Comparison of ENCODE assay signal across 17 cellular contexts in genomic region chr1:22792396-22793171, GRCh38.
"Had no signal": no experiment of that assay in that cellular context is flagged by ENCODE, and none has a peak within 500 bp of the region (broad histone marks: within the 10 kb centered on the region; RNA-seq: fewer than 3 reads in every experiment).

No MANE protein-coding gene starts in this region.

- H3K4me3 ChIP-seq: gastroesophageal sphincter, hepatocyte, left ventricle myocardium inferior, sigmoid colon had no signal

- H3K27ac Mint-ChIP-seq: activated naive CD8-positive, alpha-beta T cell; effector memory CD8-positive, alpha-beta T cell; memory B cell; T-helper 2 cell treated with Interferon-gamma antibody and Interleukin-4, amounts not matched to agents 5 μg/mL and 100 μg/mL, for 36 hours had no signal

- DNase-seq: activated CD4-positive, alpha-beta T cell treated with anti-CD3 and anti-CD28 coated beads, Interleukin-2, amount 50 U/mL, for 48 hours; activated effector memory CD4-positive, alpha-beta T cell treated with anti-CD3 and anti-CD28 coated beads, Interleukin-2, amount 50 U/mL, for 16 hours; activated T-cell treated with anti-CD3 and anti-CD28 coated beads, Interleukin-2, amount 50 U/mL, for 4 hours; amygdala; effector memory CD8-positive, alpha-beta T cell; left ventricle myocardium inferior; sigmoid colon; stimulated activated CD4-positive, alpha-beta T cell treated with anti-CD3 and anti-CD28 coated beads, Interleukin-12 subunit alpha, Interleukin-12 subunit beta, amount 100 ng/mL, for 4 hours; stimulated activated naive CD4-positive, alpha-beta T cell treated with Interleukin-2 at 50 U/mL for 16 hours; SW 1271 had no signal

- H3K9me3 ChIP-seq: gastroesophageal sphincter, left ventricle myocardium inferior, sigmoid colon had no signal

- H3K4me3 Mint-ChIP-seq: activated naive CD8-positive, alpha-beta T cell; activated T-cell treated with anti-CD3 and anti-CD28 coated beads, Interleukin-2, amount 50 U/mL, for 4 hours; brain; effector memory CD8-positive, alpha-beta T cell; memory B cell; T-helper 2 cell treated with Interferon-gamma antibody and Interleukin-4, amounts not matched to agents 5 μg/mL and 100 μg/mL, for 36 hours had no signal

- H3K9me3 Mint-ChIP-seq: activated T-cell treated with anti-CD3 and anti-CD28 coated beads, Interleukin-2, amount 50 U/mL, for 4 hours; brain; effector memory CD8-positive, alpha-beta T cell; memory B cell; T-helper 2 cell treated with Interferon-gamma antibody and Interleukin-4, amounts not matched to agents 5 μg/mL and 100 μg/mL, for 36 hours had no signal

- ATAC-seq: activated CD4-positive, CD25-positive, alpha-beta regulatory T cell treated with anti-CD3 and anti-CD28 coated beads, Interleukin-2, amount 50 U/mL, for 24 hours; activated T-cell treated with anti-CD3 and anti-CD28 coated beads, Interleukin-2, amount 50 U/mL, for 4 hours; effector memory CD8-positive, alpha-beta T cell; gastroesophageal sphincter had no signal

- H3K27me3 Mint-ChIP-seq: activated naive CD8-positive, alpha-beta T cell had no signal

- H3K4me1 Mint-ChIP-seq: memory B cell had no signal

- H3K36me3 ChIP-seq: gastroesophageal sphincter, left ventricle myocardium inferior, sigmoid colon had no signal

- H3K36me3 Mint-ChIP-seq: activated naive CD8-positive, alpha-beta T cell; brain; memory B cell had no signal

- H3K27me3 ChIP-seq: gastroesophageal sphincter, sigmoid colon had no signal
